In genomic region chr11:120660024-120660565, GRCh38 we compare ENCODE assay signal across 1 cellular context.
TF ChIP-seq lines count a peak whose summit lies in the region.

No MANE protein-coding gene starts in this region.

TF ChIP-seq in WTC11, 78 proteins besides CTCF, POLR2A, EP300 and RAD21 (continued from another document):
- TF ChIP-seq ZNF512 (CRISPR knock-in tag; IDR thresholded peaks at IDR 0.05; ENCODE audit: borderline replicate concordance) = no peak
- TF ChIP-seq HMGA2 (CRISPR knock-in tag; IDR thresholded peaks at IDR 0.05) = no peak
